8 cellular contexts compared by ENCODE assay signal in genomic region chr1:1788646-1789431, GRCh38. TPM values are rescaled to one million over a fixed set of nuclear protein-coding genes. Genes with fewer than 3 reads are reported as not detected.
DNase-seq lines count a peak whose midpoint lies in the region; ATAC-seq, FAIRE-seq and TF ChIP-seq lines count a peak whose summit lies in the region.

No MANE protein-coding gene starts in this region.

- no peaks in the 10 kb centered on the region for H3K9me3 Mint-ChIP-seq in activated naive CD4-positive, alpha-beta T cell treated with anti-CD3 and anti-CD28 coated beads for 36 hours
- H3K9me3 Mint-ChIP-seq in stimulated activated effector memory CD8-positive, alpha-beta T cell treated with anti-CD3 and anti-CD28 coated beads, Interleukin-12 subunit alpha, Interleukin-12 subunit beta, amount 100 ng/mL, for 72 hours, result no peaks in the 10 kb centered on the region

- H3K79me2 ChIP-seq in OCI-LY3 (ENCODE audit: low read length) (peaks cover 16% of the 10 kb centered on the region), fibroblast of lung (ENCODE audit: control insufficient read depth, insufficient read depth, low read length) (peaks cover 14% of the 10 kb centered on the region)

- CTCF ChIA-PET in activated naive CD4-positive, alpha-beta T cell treated with anti-CD3 and anti-CD28 coated beads for 36 hours (lab: Charles Lee), result interaction anchor here (0.6 to 1.1 kb wide), 2 partner anchors 21 to 98 kb away, joined by 3 read pairs; no protein-coding TSS in a partner anchor

- FAIRE-seq in GM12892 (lab: Jason Lieb, UNC), result no peak

- no peaks in the 10 kb centered on the region for H3K27me3 ChIP-seq in OCI-LY3 (ENCODE audit: low read depth, low read length)
- H3K27me3 ChIP-seq in fibroblast of lung (ENCODE audit: control insufficient read depth, insufficient read depth, low read length), result no peaks in the 10 kb centered on the region

- TF ChIP-seq CTCF in OCI-LY3 (IDR thresholded peaks at IDR 0.05; ENCODE audit: low read depth, low read length) (peak; percentile 46), fibroblast of lung (conservative IDR thresholded peaks at IDR 0.05 in 1 of 2, IDR thresholded peaks at IDR 0.05 in 1 of 2; ENCODE audit: low read depth in 1 of 2, low read length in 2 of 2) (peak; percentile 15 to 36)

- H3K36me3 Mint-ChIP-seq in activated naive CD4-positive, alpha-beta T cell treated with anti-CD3 and anti-CD28 coated beads for 36 hours (ENCODE audit: low read depth), result peaks cover 35% of the 10 kb centered on the region
- H3K36me3 Mint-ChIP-seq in stimulated activated effector memory CD8-positive, alpha-beta T cell treated with anti-CD3 and anti-CD28 coated beads, Interleukin-12 subunit alpha, Interleukin-12 subunit beta, amount 100 ng/mL, for 72 hours, result peaks cover 100% of the 10 kb centered on the region

- no peak overlapping the region for H3K27ac Mint-ChIP-seq in activated naive CD4-positive, alpha-beta T cell treated with anti-CD3 and anti-CD28 coated beads for 36 hours
- peak overlapping the region; percentile 16 for H3K27ac Mint-ChIP-seq in stimulated activated effector memory CD8-positive, alpha-beta T cell treated with anti-CD3 and anti-CD28 coated beads, Interleukin-12 subunit alpha, Interleukin-12 subunit beta, amount 100 ng/mL, for 72 hours

- H3K9me3 ChIP-seq in OCI-LY3 (ENCODE audit: insufficient read depth, low read length) (no peaks in the 10 kb centered on the region), fibroblast of lung (ENCODE audit: control insufficient read depth, insufficient read depth, low read depth, low read length) (no peaks in the 10 kb centered on the region)

- H3K4me2 ChIP-seq in OCI-LY3 (ENCODE audit: low read length), result no peak overlapping the region
- H3K4me2 ChIP-seq in fibroblast of lung (ENCODE audit: extremely low read depth, insufficient read depth, low read length), result no peak overlapping the region

- H3K4me1 ChIP-seq in OCI-LY3 (ENCODE audit: low read length) (no peaks in the 10 kb centered on the region), fibroblast of lung (ENCODE audit: control insufficient read depth, extremely low read depth, insufficient read depth, low read length) (no peaks in the 10 kb centered on the region)

- DNase-seq in activated naive CD4-positive, alpha-beta T cell treated with anti-CD3 and anti-CD28 coated beads for 36 hours, result peak; percentile 38
- no peak for DNase-seq in activated naive CD4-positive, alpha-beta T cell (lab: John Stamatoyannopoulos, UW)
- DNase-seq in fibroblast of lung (ENCODE audit: low read depth in 2 of 2) (peak in 1 of 2 donors; percentile 58), GM12892 (ENCODE audit: insufficient read length) (no peak), retina (no peak)
- no peak for DNase-seq in stimulated activated effector memory CD8-positive, alpha-beta T cell treated with anti-CD3 and anti-CD28 coated beads, Interleukin-12 subunit alpha, Interleukin-12 subunit beta, amount 100 ng/mL, for 72 hours (ENCODE audit: low spot score in 2 of 2)

- H3K4me1 Mint-ChIP-seq in activated naive CD4-positive, alpha-beta T cell treated with anti-CD3 and anti-CD28 coated beads for 36 hours (ENCODE audit: low read depth), result no peaks in the 10 kb centered on the region
- H3K4me1 Mint-ChIP-seq in stimulated activated effector memory CD8-positive, alpha-beta T cell treated with anti-CD3 and anti-CD28 coated beads, Interleukin-12 subunit alpha, Interleukin-12 subunit beta, amount 100 ng/mL, for 72 hours, result peaks cover 7% of the 10 kb centered on the region

- H3K9ac ChIP-seq in OCI-LY3 (ENCODE audit: low read length) (no peak overlapping the region), fibroblast of lung (ENCODE audit: insufficient read depth, low read length) (no peak overlapping the region)

- ATAC-seq in stimulated activated effector memory CD8-positive, alpha-beta T cell treated with anti-CD3 and anti-CD28 coated beads, Interleukin-12 subunit alpha, Interleukin-12 subunit beta, amount 100 ng/mL, for 72 hours, result no peak
- ATAC-seq in GM18517 (IDR thresholded peaks at IDR 0.05; ENCODE audit: unreplicated experiment), result no peak

- H4K20me1 ChIP-seq in OCI-LY3 (ENCODE audit: insufficient read depth, low read length), result 0 out of 2 replicates have a peak, but pooled peaks cover 4% of the 10 kb centered on the region
- H4K20me1 ChIP-seq in fibroblast of lung (ENCODE audit: control insufficient read depth, extremely low read depth, insufficient read depth, low read length), result no peaks in the 10 kb centered on the region

- H2AFZ ChIP-seq in OCI-LY3 (ENCODE audit: low read depth, low read length) (no peak overlapping the region), fibroblast of lung (ENCODE audit: low read length) (no peak overlapping the region)

- H3K4me3 ChIP-seq in OCI-LY3 (ENCODE audit: low read length), result no peak overlapping the region
- H3K4me3 ChIP-seq in fibroblast of lung (replicated peaks in 1 of 4; ENCODE audit: control extremely low read depth in 1 of 4, insufficient read depth in 1 of 4, low read depth in 3 of 4, low read length in 4 of 4), result no peak overlapping the region

- peaks cover 72% of the 10 kb centered on the region for H3K36me3 ChIP-seq in OCI-LY3 (replicated peaks; ENCODE audit: low read depth, low read length)
- H3K36me3 ChIP-seq in fibroblast of lung (ENCODE audit: control insufficient read depth, insufficient read depth, low read length), result peaks cover 42% of the 10 kb centered on the region

- no peak for TF ChIP-seq POLR2A in GM12892 (IDR thresholded peaks at IDR 0.05; ENCODE audit: low read depth, low read length)

- intact Hi-C loops in activated naive CD4-positive, alpha-beta T cell treated with anti-CD3 and anti-CD28 coated beads for 36 hours (cut with micrococcal nuclease), result loop anchor here (10.0 kb wide), 1 partner anchor 266 kb away; the partner anchor contains the start of gene PRKCZ

- H3K27ac ChIP-seq in OCI-LY3 (ENCODE audit: low read length) (no peak overlapping the region), fibroblast of lung (ENCODE audit: insufficient read depth, low read length) (peak overlapping the region; percentile 27)

- no peak overlapping the region for H3K4me3 Mint-ChIP-seq in activated naive CD4-positive, alpha-beta T cell treated with anti-CD3 and anti-CD28 coated beads for 36 hours
- no peak overlapping the region for H3K4me3 Mint-ChIP-seq in stimulated activated effector memory CD8-positive, alpha-beta T cell treated with anti-CD3 and anti-CD28 coated beads, Interleukin-12 subunit alpha, Interleukin-12 subunit beta, amount 100 ng/mL, for 72 hours

- no peaks in the 10 kb centered on the region for H3K27me3 Mint-ChIP-seq in activated naive CD4-positive, alpha-beta T cell treated with anti-CD3 and anti-CD28 coated beads for 36 hours (ENCODE audit: low read depth)

RNA-seq across cellular contexts. Expression of gene NADK, which starts 10.6 kb away (rescaled TPM):
- total RNA-seq in activated naive CD4-positive, alpha-beta T cell treated with anti-CD3 and anti-CD28 coated beads for 36 hours, result 10 to 100 TPM; 42.1 to 43.6 TPM
- 25.7 and 35.0 TPM in 2 replicates for total RNA-seq in fibroblast of lung
- 32.7 and 40.2 TPM in 2 replicates for polyA plus RNA-seq in fibroblast of lung
- 26.4 and 37.7 TPM in 2 replicates for polyA plus RNA-seq in fibroblast of lung (2012)
- 35.5 and 71.6 TPM in 2 replicates for polyA minus RNA-seq in fibroblast of lung (ENCODE audit: low replicate concordance)
- 31.4 TPM for polyA plus RNA-seq in GM12892 (2012; ENCODE audit: missing spikeins)
